8 cellular contexts compared by ENCODE assay signal in genomic region chr1:247007511-247008405, GRCh38. TPM values are rescaled to one million over a fixed set of nuclear protein-coding genes. Genes with fewer than 3 reads are reported as not detected.
DNase-seq lines count a peak whose midpoint lies in the region; ATAC-seq and TF ChIP-seq lines count a peak whose summit lies in the region.

ZNF695 (minus strand) TSS chr1:247008057; CDS start chr1:247007908, 149 bp downstream.

- in situ Hi-C loops in Panc1 (cut with HindIII; ENCODE audit: low pct_unique_long_range_greater_than_20kb, low sequenced_read_pairs), result no loop called here

- CTCF ChIA-PET in Panc1 (lab: Charles Lee), result no interaction called here
- CTCF ChIA-PET in activated naive CD4-positive, alpha-beta T cell treated with anti-CD3 and anti-CD28 coated beads for 36 hours (lab: Charles Lee), result interaction anchor here (0.7 kb wide), 2 partner anchors 38 to 1317 kb away, joined by 3 read pairs; no protein-coding TSS in a partner anchor

- no peak within 1 kb of the TSS for H3K27ac Mint-ChIP-seq in activated naive CD4-positive, alpha-beta T cell treated with anti-CD3 and anti-CD28 coated beads for 36 hours

- peak within 1 kb of the TSS; percentile 51 for H3K4me2 ChIP-seq in neuronal stem cell (ENCODE audit: insufficient read depth, low read length, poor library complexity, severe bottlenecking)

- H3K27me3 ChIP-seq in HUES6 (ENCODE audit: control insufficient read depth, insufficient read depth, low read length) (no peaks in the 10 kb centered on the region), Panc1 (ENCODE audit: control insufficient read depth, insufficient read depth, low read length) (no peaks in the 10 kb centered on the region), neuronal stem cell (ENCODE audit: control insufficient read depth in 3 of 3, insufficient read depth in 3 of 3, low read depth in 1 of 3, low read length in 3 of 3) (no peaks in the 10 kb centered on the region), testis (no peaks in the 10 kb centered on the region)

- TF ChIP-seq POLR2A in testis (IDR thresholded peaks at IDR 0.05), result no peak

- H3K18ac ChIP-seq in neuronal stem cell (ENCODE audit: low read length), result peak within 1 kb of the TSS; percentile 76

- intact Hi-C loops in Panc1 (cut with micrococcal nuclease; ENCODE audit: unreplicated experiment), result no loop called here
- intact Hi-C loops in activated naive CD4-positive, alpha-beta T cell treated with anti-CD3 and anti-CD28 coated beads for 36 hours (cut with micrococcal nuclease), result loop anchor here (2.0 kb wide), 1 partner anchor 71 kb away; the partner anchor contains the start of gene ZNF670
- intact Hi-C loops in testis (cut with DNase I; ENCODE audit: low total_unique reads), result no loop called here

- H2BK12ac ChIP-seq in neuronal stem cell (ENCODE audit: low read length), result peak within 1 kb of the TSS; percentile 58

- no CpG with 5 or more reads among the region's 58 CpGs for WGBS in neuronal stem cell (ENCODE audit: extremely low coverage in 2 of 2, insufficient read length in 2 of 2, insufficient replicate concordance in 1 of 2), 2 donors
- WGBS in testis, 2 donors, result 1 to 2% methylated on average over 26 to 55 of the region's 58 CpGs

- no peak within 1 kb of the TSS for H4K91ac ChIP-seq in neuronal stem cell (ENCODE audit: low read depth, low read length, poor library complexity)

- peaks cover 18% of the 10 kb centered on the region for H3K9me3 Mint-ChIP-seq in activated naive CD4-positive, alpha-beta T cell treated with anti-CD3 and anti-CD28 coated beads for 36 hours

- H2BK120ac ChIP-seq in neuronal stem cell (ENCODE audit: low read depth, low read length), result no peak within 1 kb of the TSS

- TF ChIP-seq CTCF in Panc1 (IDR thresholded peaks at IDR 0.05), result no peak
- no peak for TF ChIP-seq CTCF in testis (IDR thresholded peaks at IDR 0.05)

- H3K9ac ChIP-seq in HUES6 (ENCODE audit: low read length), result peak within 1 kb of the TSS; percentile 88
- H3K9ac ChIP-seq in neuronal stem cell (ENCODE audit: low read depth, low read length, poor library complexity), result peak within 1 kb of the TSS; percentile 95

- H2BK15ac ChIP-seq in neuronal stem cell (ENCODE audit: low read length), result no peak within 1 kb of the TSS

- H3K36me3 Mint-ChIP-seq in activated naive CD4-positive, alpha-beta T cell treated with anti-CD3 and anti-CD28 coated beads for 36 hours (ENCODE audit: low read depth), result peaks cover 18% of the 10 kb centered on the region

- POLR2A ChIA-PET in Panc1 (lab: Charles Lee), result interaction anchor here (0.7 kb wide), 1 partner anchor 72 kb away, joined by 7 read pairs; no protein-coding TSS in a partner anchor

- peak within 1 kb of the TSS; percentile 68 for H3K23ac ChIP-seq in neuronal stem cell (ENCODE audit: low read depth, low read length, poor library complexity)

- H2AFZ ChIP-seq in neuronal stem cell (ENCODE audit: low read length), result peak within 1 kb of the TSS; percentile 97

- peaks cover 42% of the 10 kb centered on the region for H3K27me3 Mint-ChIP-seq in activated naive CD4-positive, alpha-beta T cell treated with anti-CD3 and anti-CD28 coated beads for 36 hours (ENCODE audit: low read depth)

- peak within 1 kb of the TSS; percentile 76; the same call in 1 of the 2 replicates for H3K27ac ChIP-seq in HUES6 (ENCODE audit: low read depth, low read length)
- H3K27ac ChIP-seq in Panc1 (ENCODE audit: low read length), result peak within 1 kb of the TSS; percentile 70
- peak within 1 kb of the TSS; percentile 58 for H3K27ac ChIP-seq in neuronal stem cell (replicated peaks; ENCODE audit: low read length)
- peak within 1 kb of the TSS in 1 of 2 donors; percentile 31 for H3K27ac ChIP-seq in testis

- H3K4me3 ChIP-seq in HUES6 (ENCODE audit: low read depth, low read length) (peak within 1 kb of the TSS; percentile 97), Panc1 (ENCODE audit: low read depth in 2 of 2, low read length in 2 of 2) (peak within 1 kb of the TSS; percentile 72 to 77), neuronal stem cell (ENCODE audit: low read length in 2 of 2) (peak within 1 kb of the TSS; percentile 91 to 99), testis (peak within 1 kb of the TSS; percentile 61 to 69)

- peaks cover 16% of the 10 kb centered on the region for H3K36me3 ChIP-seq in HUES6 (ENCODE audit: control insufficient read depth, insufficient read depth, low read length)
- no peaks in the 10 kb centered on the region for H3K36me3 ChIP-seq in Panc1 (ENCODE audit: control insufficient read depth, insufficient read depth, low read length)
- peaks cover 2 to 26% of the 10 kb centered on the region in 2 donors for H3K36me3 ChIP-seq in neuronal stem cell (replicated peaks in 1 of 2; ENCODE audit: control insufficient read depth in 2 of 2, insufficient read depth in 2 of 2, low read length in 2 of 2)
- H3K36me3 ChIP-seq in testis (ENCODE audit: low read depth, missing control alignments), result no peaks in the 10 kb centered on the region

- peak within 1 kb of the TSS; percentile 75 for H2BK5ac ChIP-seq in neuronal stem cell (ENCODE audit: low read length)

- peaks cover 6% of the 10 kb centered on the region for H3K4me1 Mint-ChIP-seq in activated naive CD4-positive, alpha-beta T cell treated with anti-CD3 and anti-CD28 coated beads for 36 hours (ENCODE audit: low read depth)

- H2AK5ac ChIP-seq in neuronal stem cell (ENCODE audit: low read depth, low read length), result no peak within 1 kb of the TSS

- ATAC-seq in GM21447 (IDR thresholded peaks at IDR 0.05; ENCODE audit: unreplicated experiment) (peak; percentile 93), Panc1 (peak; percentile 99)

- H3K4me3 Mint-ChIP-seq in activated naive CD4-positive, alpha-beta T cell treated with anti-CD3 and anti-CD28 coated beads for 36 hours, result peak within 1 kb of the TSS; percentile 82

- DNase-seq in DMS53 (lab: John Stamatoyannopoulos, UW) (peak; percentile 99), Panc1 (ENCODE audit: low read depth, low spot score) (peak; percentile 84), globus pallidus (ENCODE audit: low spot score) (peak; percentile 60), neuronal stem cell (ENCODE audit: low spot score) (peak; percentile 94), testis (peak; percentile 95)
- peak; percentile 77 for DNase-seq in activated naive CD4-positive, alpha-beta T cell treated with anti-CD3 and anti-CD28 coated beads for 36 hours

- peaks cover 2% of the 10 kb centered on the region for H3K79me1 ChIP-seq in neuronal stem cell (ENCODE audit: low read depth, low read length)

- H3K14ac ChIP-seq in neuronal stem cell (ENCODE audit: low read length), result peak within 1 kb of the TSS; percentile 56

- H3K4me1 ChIP-seq in HUES6 (ENCODE audit: control insufficient read depth, insufficient read depth, low read length) (no peaks in the 10 kb centered on the region), Panc1 (ENCODE audit: control insufficient read depth, insufficient read depth, low read length) (peaks cover 3% of the 10 kb centered on the region; the same call in 1 of the 2 replicates), neuronal stem cell (ENCODE audit: control insufficient read depth in 2 of 2, insufficient read depth in 1 of 2, low read depth in 1 of 2, low read length in 2 of 2) (no peaks in the 10 kb centered on the region), testis (no peaks in the 10 kb centered on the region)

- no peak within 1 kb of the TSS for H4K8ac ChIP-seq in neuronal stem cell (ENCODE audit: low read depth, low read length)

- TSS peak; percentile 87 for BruUV-seq in Panc1 (replicated peaks; lab: Mats Ljungman, UMichigan)

- H3K9me3 ChIP-seq in HUES6 (ENCODE audit: control insufficient read depth, insufficient read depth, low read depth, low read length) (peaks cover 22% of the 10 kb centered on the region; the same call in 1 of the 2 replicates), Panc1 (ENCODE audit: control insufficient read depth, insufficient read depth, low read depth, low read length) (peaks cover 22% of the 10 kb centered on the region; the same call in 1 of the 2 replicates), neuronal stem cell (replicated peaks in 1 of 2; ENCODE audit: control insufficient read depth in 2 of 2, insufficient read depth in 1 of 2, low read depth in 1 of 2, low read length in 2 of 2) (peaks cover 4 to 46% of the 10 kb centered on the region in 2 donors), testis (no peaks in the 10 kb centered on the region)

- H3K4ac ChIP-seq in neuronal stem cell (ENCODE audit: low read length), result no peak within 1 kb of the TSS

RNA-seq across cellular contexts. Expression of gene ZNF695, which starts in this region (rescaled TPM):
- 14.7 TPM for total RNA-seq in Panc1 (2021; ENCODE audit: unreplicated experiment)
- 5.0 TPM for polyA plus RNA-seq in Panc1 (2012; ENCODE audit: insufficient read length)
- total RNA-seq in activated naive CD4-positive, alpha-beta T cell treated with anti-CD3 and anti-CD28 coated beads for 36 hours, result under 1 TPM; 0.52 to 0.86 TPM
- polyA plus RNA-seq in neuronal stem cell (2013, experiment 1 of 2), result 9.4 TPM
- 10.3 TPM for polyA plus RNA-seq in neuronal stem cell (2013, experiment 2 of 2)
- 1 to 10 TPM; 4.6 to 6.1 TPM for total RNA-seq in testis
- 2.8 TPM for polyA plus RNA-seq in testis (ENCODE audit: insufficient read depth, low read depth, low replicate concordance)

Comparison
In these comparisons a context has a peak if more than half of its experiments do, and no peak if none do; other contexts are left out.
1. Peak in DNase-seq in activated naive CD4-positive, alpha-beta T cell treated with anti-CD3 and anti-CD28 coated beads for 36 hours; RNA of the gene not detected or under 1 TPM.